Comparison of ENCODE assay signal across 9 cellular contexts in genomic region chr6:11230158-11231107, GRCh38. TPM values are rescaled to one million over a fixed set of nuclear protein-coding genes. Genes with fewer than 3 reads are reported as not detected.
DNase-seq lines count a peak whose midpoint lies in the region; ATAC-seq and TF ChIP-seq lines count a peak whose summit lies in the region.
"Had no signal": no experiment of that assay in that cellular context is flagged by ENCODE, and none has a peak within 500 bp of the region (broad histone marks: within the 10 kb centered on the region; RNA-seq: fewer than 3 reads in every experiment).

No MANE protein-coding gene starts in this region.

- H3K9me3 ChIP-seq in PC-3 (ENCODE audit: low read length): no peaks in the 10 kb centered on the region
- H3K9me3 ChIP-seq in endodermal cell (ENCODE audit: control insufficient read depth, low read length): no peaks in the 10 kb centered on the region
- no peaks in the 10 kb centered on the region for H3K9me3 ChIP-seq in neural progenitor cell (ENCODE audit: low read depth)
- H3K9me3 ChIP-seq in BE2C: no peaks in the 10 kb centered on the region

- peaks cover 36% of the 10 kb centered on the region for H3K4me1 ChIP-seq in PC-3 (ENCODE audit: insufficient read depth, low read length)
- peaks cover 16% of the 10 kb centered on the region for H3K4me1 ChIP-seq in endodermal cell (ENCODE audit: control insufficient read depth, insufficient read depth, low read length)
- H3K4me1 ChIP-seq in neural progenitor cell: peaks cover 48% of the 10 kb centered on the region
- H3K4me1 ChIP-seq in BE2C: no peaks in the 10 kb centered on the region

- H3K9me3 Mint-ChIP-seq in endodermal cell: peaks cover 1% of the 10 kb centered on the region
- H3K9me3 Mint-ChIP-seq in neural progenitor cell: peaks cover 3% of the 10 kb centered on the region

- CTCF ChIA-PET in BJ (lab: Yijun Ruan, JAX) (interaction anchor here (0.8 to 2.8 kb wide), 8 partner anchors 9 to 265 kb away, joined by 3 to 9 read pairs (median 3); no protein-coding TSS in a partner anchor), PC-3 (lab: Charles Lee) (no interaction called here)

- H2AFZ ChIP-seq in PC-3 (ENCODE audit: low read length) (no peak overlapping the region), neural progenitor cell (replicated peaks) (no peak overlapping the region)

- peaks cover 16% of the 10 kb centered on the region for H3F3A ChIP-seq in PC-3 (ENCODE audit: low read length, unreplicated experiment)
- H3F3A ChIP-seq in neural progenitor cell (ENCODE audit: low read depth): peaks cover 38% of the 10 kb centered on the region

- H3K4me2 ChIP-seq in PC-3 (ENCODE audit: low read length) (peak overlapping the region; percentile 96), neural progenitor cell (peak overlapping the region; percentile 90)

- DNase-seq in BJ (ENCODE audit: low read depth): no peak
- no peak for DNase-seq in PC-3
- DNase-seq in endodermal cell: no peak
- DNase-seq in neural progenitor cell (ENCODE audit: low spot score): no peak
- no peak for DNase-seq in germinal center (ENCODE audit: low spot score)
- DNase-seq in BE2C: no peak
- DNase-seq in DMS79 (lab: John Stamatoyannopoulos, UW): no peak
- DNase-seq: amniotic stem cell had no signal

- TF ChIP-seq CTCF in BJ (IDR thresholded peaks at IDR 0.05; ENCODE audit: insufficient read depth, low read depth, low read length): no peak
- no peak for TF ChIP-seq CTCF in PC-3 (conservative IDR thresholded peaks at IDR 0.05; ENCODE audit: low read depth, low read length)
- no peak for TF ChIP-seq CTCF in endodermal cell (conservative IDR thresholded peaks at IDR 0.05)
- no peak for TF ChIP-seq CTCF in neural progenitor cell (IDR thresholded peaks at IDR 0.05)
- no peak for TF ChIP-seq CTCF in BE2C (IDR thresholded peaks at IDR 0.05; ENCODE audit: low read depth, low read length)

- intact Hi-C loops in PC-3 (cut with micrococcal nuclease): loop anchor here (10.0 kb wide), 1 partner anchor 136 kb away; the partner anchor contains the start of gene SMIM13

- H3K27me3 Mint-ChIP-seq in endodermal cell (ENCODE audit: insufficient read depth): no peaks in the 10 kb centered on the region
- peaks cover 10% of the 10 kb centered on the region for H3K27me3 Mint-ChIP-seq in neural progenitor cell (ENCODE audit: insufficient read depth, low read depth)

- peaks cover 61% of the 10 kb centered on the region for H3K4me1 Mint-ChIP-seq in endodermal cell
- H3K4me1 Mint-ChIP-seq in neural progenitor cell: peaks cover 65% of the 10 kb centered on the region

- no TSS peak for BruUV-seq in PC-3 (replicated peaks; lab: Mats Ljungman, UMichigan)

- peak overlapping the region; percentile 74 for H3K4me3 Mint-ChIP-seq in endodermal cell
- peak overlapping the region; percentile 93 for H3K4me3 Mint-ChIP-seq in neural progenitor cell

- H3K79me2 ChIP-seq in PC-3 (ENCODE audit: low read length) (peaks cover 66% of the 10 kb centered on the region), neural progenitor cell (ENCODE audit: low read depth) (peaks cover 44% of the 10 kb centered on the region)

- H3K27ac Mint-ChIP-seq in endodermal cell: no peak overlapping the region
- H3K27ac Mint-ChIP-seq in neural progenitor cell: peak overlapping the region; percentile 2

- H3K9me2 ChIP-seq in PC-3 (replicated peaks; ENCODE audit: low read length): no peaks in the 10 kb centered on the region

- WGBS in endodermal cell (ENCODE audit: insufficient coverage in 1 of 2, insufficient read length in 1 of 2), 2 experiments: 78 to 89% methylated on average over 5 to 8 of the region's 9 CpGs

- H3K27me3 ChIP-seq in BJ (ENCODE audit: control insufficient read depth, insufficient read depth, low read length) (no peaks in the 10 kb centered on the region), PC-3 (ENCODE audit: low read length) (no peaks in the 10 kb centered on the region), endodermal cell (ENCODE audit: control insufficient read depth, insufficient read depth, low read length, poor library complexity, severe bottlenecking) (no peaks in the 10 kb centered on the region), neural progenitor cell (no peaks in the 10 kb centered on the region), BE2C (no peaks in the 10 kb centered on the region)

- H3K36me3 Mint-ChIP-seq in endodermal cell (ENCODE audit: low read depth) (peaks cover 2% of the 10 kb centered on the region), neural progenitor cell (peaks cover 11% of the 10 kb centered on the region)

- H4K20me1 ChIP-seq in PC-3 (ENCODE audit: low read length) (peaks cover 29% of the 10 kb centered on the region), neural progenitor cell (ENCODE audit: low read depth) (no peaks in the 10 kb centered on the region)

- H3K27ac ChIP-seq in PC-3 (ENCODE audit: low read length): peak overlapping the region; percentile 81
- no peak overlapping the region for H3K27ac ChIP-seq in endodermal cell (ENCODE audit: low read depth, low read length)
- H3K27ac ChIP-seq in neural progenitor cell: no peak overlapping the region

- POLR2A ChIA-PET in BJ (lab: Charles Lee) (no interaction called here), PC-3 (lab: Charles Lee; ENCODE audit: unreplicated experiment) (interaction anchor here (0.5 to 1.1 kb wide), 4 partner anchors 22 to 86 kb away, joined by 3 to 4 read pairs (median 3); no protein-coding TSS in a partner anchor)

- ATAC-seq in PC-3: no peak
- ATAC-seq in HG02610 (IDR thresholded peaks at IDR 0.05; ENCODE audit: unreplicated experiment): no peak

- H3K9ac ChIP-seq in PC-3 (ENCODE audit: low read length) (peak overlapping the region; percentile 79), endodermal cell (ENCODE audit: extremely low read depth, low read length, poor library complexity, severe bottlenecking) (peak overlapping the region; percentile 75), neural progenitor cell (no peak overlapping the region)

- H3K36me3 ChIP-seq in BJ (ENCODE audit: control insufficient read depth, insufficient read depth, low read length): no peaks in the 10 kb centered on the region
- no peaks in the 10 kb centered on the region for H3K36me3 ChIP-seq in PC-3 (ENCODE audit: low read depth, low read length)
- H3K36me3 ChIP-seq in endodermal cell (ENCODE audit: control insufficient read depth, insufficient read depth, low read length): no peaks in the 10 kb centered on the region
- no peaks in the 10 kb centered on the region for H3K36me3 ChIP-seq in neural progenitor cell
- H3K36me3 ChIP-seq in BE2C: no peaks in the 10 kb centered on the region

- H3K4me3 ChIP-seq in BJ (ENCODE audit: low read depth, low read length) (peak overlapping the region; percentile 68), PC-3 (ENCODE audit: low read length) (peak overlapping the region; percentile 97), endodermal cell (ENCODE audit: low read length) (peak overlapping the region; percentile 92), neural progenitor cell (peak overlapping the region; percentile 67), BE2C (ENCODE audit: low read depth, low read length) (no peak overlapping the region)

RNA-seq across cellular contexts. Expression of gene NEDD9, which starts 2.0 kb away (rescaled TPM):
- 21.3 and 25.6 TPM in 2 replicates for polyA plus RNA-seq in BJ (2011; rRNA removed)
- polyA minus RNA-seq in BJ (2011; rRNA and poly(A)+ RNA removed): 34.9 and 48.1 TPM in 2 replicates
- total RNA-seq in PC-3 (2014; rRNA removed): 12.1 and 13.9 TPM in 2 replicates
- 1 to 10 TPM; 1.7 to 7.4 TPM for total RNA-seq in endodermal cell
- polyA plus RNA-seq in endodermal cell (2013, experiment 1 of 2): 24.6 TPM
- 26.5 TPM for polyA plus RNA-seq in endodermal cell (2013, experiment 2 of 2)
- 4.9 and 8.2 TPM in 2 replicates for total RNA-seq in neural progenitor cell (ENCODE audit: low replicate concordance)
- polyA plus RNA-seq in BE2C (2012; ENCODE audit: insufficient read depth, insufficient read length, low read depth): 0.17 TPM
